11 cellular contexts compared by ENCODE assay signal in genomic region chr1:151831256-151831591, GRCh38. TPM values are rescaled to one million over a fixed set of nuclear protein-coding genes. Genes with fewer than 3 reads are reported as not detected.
A peak's percentile ranks its signal among the peaks of the same experiment; 100 is the strongest.
DNase-seq lines count a peak whose midpoint lies in the region; ATAC-seq and TF ChIP-seq lines count a peak whose summit lies in the region.
"Had no signal": no experiment of that assay in that cellular context is flagged by ENCODE, and none has a peak within 500 bp of the region (broad histone marks: within the 10 kb centered on the region; RNA-seq: fewer than 3 reads in every experiment).

No MANE protein-coding gene starts in this region.

- H3K9me3 Mint-ChIP-seq in activated CD4-positive, alpha-beta T cell treated with anti-CD3 and anti-CD28 coated beads, Interleukin-2, amount 10 ng/mL, durations not matched to agents 24 days and 14 days: no peaks in the 10 kb centered on the region
- no peaks in the 10 kb centered on the region for H3K9me3 Mint-ChIP-seq in central memory CD8-positive, alpha-beta T cell
- no peaks in the 10 kb centered on the region for H3K9me3 Mint-ChIP-seq in natural killer cell

- DNase-seq in activated CD4-positive, alpha-beta T cell treated with anti-CD3 and anti-CD28 coated beads, Interleukin-2, amount 10 ng/mL, durations not matched to agents 24 days and 14 days: no peak
- no peak for DNase-seq in activated CD4-positive, alpha-beta T cell treated with anti-CD3 and anti-CD28 coated beads for 1 hour
- DNase-seq in central memory CD8-positive, alpha-beta T cell (ENCODE audit: low spot score in 2 of 2): no peak
- no peak for DNase-seq in natural killer cell
- DNase-seq in OCI-M2 (lab: John Stamatoyannopoulos, UW; ENCODE audit: unreplicated experiment): no peak
- DNase-seq: foreskin fibroblast, mesenchymal stem cell had no signal

- no peak for ATAC-seq in central memory CD8-positive, alpha-beta T cell (replicated peaks; ENCODE audit: extremely low read depth, poor library complexity, severe bottlenecking)
- ATAC-seq in natural killer cell: no peak

- H3K4me3 Mint-ChIP-seq in activated CD4-positive, alpha-beta T cell treated with anti-CD3 and anti-CD28 coated beads, Interleukin-2, amount 10 ng/mL, durations not matched to agents 24 days and 14 days: peak overlapping the region; percentile 33
- peak overlapping the region; percentile 57 for H3K4me3 Mint-ChIP-seq in central memory CD8-positive, alpha-beta T cell
- no peak overlapping the region for H3K4me3 Mint-ChIP-seq in natural killer cell

- TF ChIP-seq CTCF in natural killer cell (IDR thresholded peaks at IDR 0.05): no peak

- no peaks in the 10 kb centered on the region for H3K27me3 Mint-ChIP-seq in activated CD4-positive, alpha-beta T cell treated with anti-CD3 and anti-CD28 coated beads, Interleukin-2, amount 10 ng/mL, durations not matched to agents 24 days and 14 days
- H3K27me3 Mint-ChIP-seq in central memory CD8-positive, alpha-beta T cell: no peaks in the 10 kb centered on the region
- peaks cover 0 to 8% of the 10 kb centered on the region in 2 donors for H3K27me3 Mint-ChIP-seq in natural killer cell (ENCODE audit: low read depth in 2 of 2)

- intact Hi-C loops in activated CD4-positive, alpha-beta T cell treated with anti-CD3 and anti-CD28 coated beads, Interleukin-2, amount 10 ng/mL, durations not matched to agents 24 days and 14 days (cut with micrococcal nuclease): no loop called here
- intact Hi-C loops in natural killer cell (cut with micrococcal nuclease): no loop called here

- peaks cover 61% of the 10 kb centered on the region for H3K4me1 Mint-ChIP-seq in activated CD4-positive, alpha-beta T cell treated with anti-CD3 and anti-CD28 coated beads, Interleukin-2, amount 10 ng/mL, durations not matched to agents 24 days and 14 days
- peaks cover 62% of the 10 kb centered on the region for H3K4me1 Mint-ChIP-seq in central memory CD8-positive, alpha-beta T cell
- H3K4me1 Mint-ChIP-seq in natural killer cell: peaks cover 17 to 51% of the 10 kb centered on the region in 2 donors

- no peaks in the 10 kb centered on the region for H3K36me3 Mint-ChIP-seq in activated CD4-positive, alpha-beta T cell treated with anti-CD3 and anti-CD28 coated beads, Interleukin-2, amount 10 ng/mL, durations not matched to agents 24 days and 14 days (ENCODE audit: low read depth)
- H3K36me3 Mint-ChIP-seq in central memory CD8-positive, alpha-beta T cell (ENCODE audit: insufficient read depth): peaks cover 8% of the 10 kb centered on the region
- no peaks in the 10 kb centered on the region for H3K36me3 Mint-ChIP-seq in natural killer cell

- H3K27ac Mint-ChIP-seq in activated CD4-positive, alpha-beta T cell treated with anti-CD3 and anti-CD28 coated beads, Interleukin-2, amount 10 ng/mL, durations not matched to agents 24 days and 14 days: peak overlapping the region; percentile 72
- peak overlapping the region; percentile 83 for H3K27ac Mint-ChIP-seq in central memory CD8-positive, alpha-beta T cell (ENCODE audit: low read depth)
- no peak overlapping the region for H3K27ac Mint-ChIP-seq in natural killer cell

- peak overlapping the region in 5 of 7 experiments; percentile 1 to 48 (median 5) for H3K4me3 ChIP-seq in skin epidermis

- H3K27ac ChIP-seq in skin epidermis: peak overlapping the region in 17 of 21 experiments; percentile 7 to 86 (median 76)

RNA-seq across cellular contexts. Expression of gene RORC, which starts 0.4 kb away (rescaled TPM):
- total RNA-seq in activated CD4-positive, alpha-beta T cell treated with anti-CD3 and anti-CD28 coated beads, Interleukin-2, amount 10 ng/mL, durations not matched to agents 24 days and 14 days: 1.0 and 1.3 TPM in 2 replicates
- total RNA-seq in natural killer cell: under 1 TPM; 0.14 to 0.78 (median 0.70) TPM
- total RNA-seq: Daoy had no signal

RNA-seq across cellular contexts. Expression of gene C2CD4D, which starts 8.4 kb away (rescaled TPM):
- total RNA-seq in activated CD4-positive, alpha-beta T cell treated with anti-CD3 and anti-CD28 coated beads, Interleukin-2, amount 10 ng/mL, durations not matched to agents 24 days and 14 days: 0.86 and 1.5 TPM in 2 replicates
- total RNA-seq in natural killer cell: under 1 TPM in 2 of 3 donors, not detected in 1; 0.20 to 0.24 TPM
- total RNA-seq: cerebellum, Daoy had no signal

RNA-seq across cellular contexts. Expression of gene THEM5, which starts 22.3 kb away (rescaled TPM):
- not detected in 2 replicates for total RNA-seq in activated CD4-positive, alpha-beta T cell treated with anti-CD3 and anti-CD28 coated beads, Interleukin-2, amount 10 ng/mL, durations not matched to agents 24 days and 14 days
- under 1 TPM in 1 of 3 donors, not detected in 2; 0.52 TPM for total RNA-seq in natural killer cell
- total RNA-seq: cerebellum; Daoy; T-helper 1 cell treated with Interleukin-12 subunit alpha and Interleukin-12 subunit beta and Interleukin-4 antibody, amounts not matched to agents 30 ng/mL and 1 ng/mL, for 36 hours had no signal

RNA-seq across cellular contexts. Expression of gene LINGO4, which starts 26.0 kb away (rescaled TPM):
- total RNA-seq in activated CD4-positive, alpha-beta T cell treated with anti-CD3 and anti-CD28 coated beads, Interleukin-2, amount 10 ng/mL, durations not matched to agents 24 days and 14 days: not detected in 2 replicates
- not detected for total RNA-seq in natural killer cell
- total RNA-seq: cerebellum, Daoy had no signal

RNA-seq across cellular contexts. Expression of gene TDRKH, which starts 40.9 kb away (rescaled TPM):
- total RNA-seq in activated CD4-positive, alpha-beta T cell treated with anti-CD3 and anti-CD28 coated beads, Interleukin-2, amount 10 ng/mL, durations not matched to agents 24 days and 14 days: 12.7 and 13.3 TPM in 2 replicates
- total RNA-seq in natural killer cell: 10 to 100 TPM in 1 of 3 donors, 1 to 10 TPM in 2; 6.3 to 14.5 (median 8.0) TPM

Comparison
In these comparisons a context has a peak if more than half of its experiments do, and no peak if none do; other contexts are left out.
1. H3K27ac Mint-ChIP-seq: peak in activated CD4-positive, alpha-beta T cell treated with anti-CD3 and anti-CD28 coated beads, Interleukin-2, amount 10 ng/mL, durations not matched to agents 24 days and 14 days (single experiment) and central memory CD8-positive, alpha-beta T cell (single experiment); none in natural killer cell (0 of 2).